Comparison of ENCODE assay signal across 8 cellular contexts in genomic region chr1:116374340-116375164, GRCh38. TPM values are rescaled to one million over a fixed set of nuclear protein-coding genes. Genes with fewer than 3 reads are reported as not detected.
DNase-seq lines count a peak whose midpoint lies in the region; TF ChIP-seq lines count a peak whose summit lies in the region.

No MANE protein-coding gene starts in this region.

- 9% methylated on average over 26 of the region's 26 CpGs for WGBS in prostate gland

- H3K4me1 ChIP-seq in prostate gland (replicated peaks) = peaks cover 3% of the 10 kb centered on the region

- H3K9me3 ChIP-seq in prostate gland = no peaks in the 10 kb centered on the region

- no peaks in the 10 kb centered on the region for H3K36me3 ChIP-seq in prostate gland

- DNase-seq in stimulated activated CD4-positive, alpha-beta T cell treated with anti-CD3 and anti-CD28 coated beads, Interleukin-1b, Interleukin-23, amount 100 ng/mL, for 48 hours = peak; percentile 16
- no peak for DNase-seq in stimulated activated CD4-positive, alpha-beta T cell treated with anti-CD3 and anti-CD28 coated beads, Interleukin-12 subunit alpha, Interleukin-12 subunit beta, amount 100 ng/mL, for 4 hours
- peak; percentile 41 to 42 for DNase-seq in activated T-cell treated with anti-CD3 and anti-CD28 coated beads, Interleukin-2, amount 50 U/mL, for 48 hours
- peak; percentile 5 for DNase-seq in glomerular visceral epithelial cell (ENCODE audit: extremely low spot score)
- DNase-seq in prostate gland (ENCODE audit: low spot score) = peak; percentile 33
- no peak for DNase-seq in DMS153 treated with DMSO at 0.1 percent for 48 hours (lab: John Stamatoyannopoulos, UW; ENCODE audit: unreplicated experiment)
- no peak for DNase-seq in ecto neural progenitor cell (ENCODE audit: low spot score)
- DNase-seq in COLO829 (ENCODE audit: low spot score) = no peak

- intact Hi-C loops in prostate gland (cut with DNase I) = loop anchor here (5.0 kb wide), 2 partner anchors 43 to 207 kb away; no protein-coding TSS in a partner anchor

- H3K4me3 ChIP-seq in prostate gland = peak overlapping the region; percentile 99 to 100

- no peak for TF ChIP-seq POLR2A in prostate gland (IDR thresholded peaks at IDR 0.05)

- no peaks in the 10 kb centered on the region for H3K27me3 ChIP-seq in prostate gland (replicated peaks; ENCODE audit: insufficient read depth)

- peak overlapping the region; percentile 96 to 98 for H3K27ac ChIP-seq in prostate gland

- no peak for TF ChIP-seq CTCF in prostate gland (IDR thresholded peaks at IDR 0.05)

RNA-seq across cellular contexts. Expression of gene ATP1A1, which starts 1.5 kb away (rescaled TPM):
- total RNA-seq in prostate gland = 100 to 1,000 TPM; 365 to 536 TPM

Comparison
In these comparisons a context has a peak if more than half of its experiments do, and no peak if none do; other contexts are left out.
1. DNase-seq: peak in stimulated activated CD4-positive, alpha-beta T cell treated with anti-CD3 and anti-CD28 coated beads, Interleukin-1b, Interleukin-23, amount 100 ng/mL, for 48 hours (single experiment), activated T-cell treated with anti-CD3 and anti-CD28 coated beads, Interleukin-2, amount 50 U/mL, for 48 hours (2 of 2), glomerular visceral epithelial cell (single experiment) and prostate gland (single experiment); none in stimulated activated CD4-positive, alpha-beta T cell treated with anti-CD3 and anti-CD28 coated beads, Interleukin-12 subunit alpha, Interleukin-12 subunit beta, amount 100 ng/mL, for 4 hours (single experiment), DMS153 treated with DMSO at 0.1 percent for 48 hours (single experiment), ecto neural progenitor cell (single experiment) and COLO829 (single experiment).